Comparison of ENCODE assay signal across 17 cellular contexts in the genomic region with DNA sequence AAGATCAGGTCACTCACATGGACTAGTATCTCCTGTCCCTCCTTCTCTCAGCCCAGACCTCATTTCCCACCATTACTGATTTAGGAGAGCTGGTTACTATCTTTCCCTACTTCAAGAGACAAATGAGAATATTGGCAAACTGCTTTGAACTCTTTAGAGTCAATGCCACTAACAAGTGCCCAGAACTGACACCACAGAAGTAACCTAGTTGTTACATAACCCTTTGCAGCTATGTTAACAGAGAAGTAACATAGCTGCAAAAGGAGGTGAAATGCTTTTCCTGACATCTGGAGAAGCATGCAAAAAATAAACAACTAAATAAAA. TPM values are rescaled to one million over a fixed set of nuclear protein-coding genes. Genes with fewer than 3 reads are reported as not detected.
DNase-seq lines count a peak whose midpoint lies in the region; ATAC-seq and TF ChIP-seq lines count a peak whose summit lies in the region.
"Had no signal": no experiment of that assay in that cellular context is flagged by ENCODE, and none has a peak within 500 bp of the region (broad histone marks: within the 10 kb centered on the region; RNA-seq: fewer than 3 reads in every experiment).

No MANE protein-coding gene starts in this region.

- H3K27me3 ChIP-seq in transverse colon = no peaks in the 10 kb centered on the region
- H3K27me3 ChIP-seq in ovary = no peaks in the 10 kb centered on the region
- H3K27me3 ChIP-seq: adrenal gland had no signal

- H3K36me3 Mint-ChIP-seq in activated CD8-positive, alpha-beta memory T cell treated with anti-CD3 and anti-CD28 coated beads, Interleukin-2, amount 10 ng/mL, durations not matched to agents 7 days and 5 days = no peaks in the 10 kb centered on the region
- H3K36me3 Mint-ChIP-seq in activated CD8-positive, alpha-beta T cell treated with anti-CD3 and anti-CD28 coated beads for 36 hours (ENCODE audit: low read depth) = no peaks in the 10 kb centered on the region
- H3K36me3 Mint-ChIP-seq: memory B cell had no signal

- H3K9me3 ChIP-seq in transverse colon (no peaks in the 10 kb centered on the region), ovary (no peaks in the 10 kb centered on the region)
- H3K9me3 ChIP-seq: adrenal gland, Caco-2, thoracic aorta had no signal

- intact Hi-C loops in activated CD8-positive, alpha-beta T cell treated with anti-CD3 and anti-CD28 coated beads for 36 hours (cut with micrococcal nuclease) = no loop called here
- intact Hi-C loops in transverse colon (cut with DNase I; ENCODE audit: low total_unique reads) (no loop called here), ovary (cut with DNase I) (no loop called here)

- H3K9me3 Mint-ChIP-seq in activated CD8-positive, alpha-beta memory T cell treated with anti-CD3 and anti-CD28 coated beads, Interleukin-2, amount 10 ng/mL, durations not matched to agents 7 days and 5 days (ENCODE audit: low read depth) = no peaks in the 10 kb centered on the region
- H3K9me3 Mint-ChIP-seq in activated CD8-positive, alpha-beta T cell treated with anti-CD3 and anti-CD28 coated beads for 36 hours = no peaks in the 10 kb centered on the region
- H3K9me3 Mint-ChIP-seq: memory B cell had no signal

- in situ Hi-C loops in transverse colon (cut with MboI; ENCODE audit: low pct_ligation_motif_present in 1 of 4, low pct_unique_long_range_greater_than_20kb in 1 of 4, low sequenced_read_pairs in 3 of 4) = no loop called here

- peak overlapping the region; percentile 52 for H3K27ac Mint-ChIP-seq in activated CD8-positive, alpha-beta memory T cell treated with anti-CD3 and anti-CD28 coated beads, Interleukin-2, amount 10 ng/mL, durations not matched to agents 7 days and 5 days
- H3K27ac Mint-ChIP-seq in activated CD8-positive, alpha-beta T cell treated with anti-CD3 and anti-CD28 coated beads for 36 hours = peak overlapping the region; percentile 63
- H3K27ac Mint-ChIP-seq: memory B cell had no signal

- no peak for TF ChIP-seq POLR2A in transverse colon (IDR thresholded peaks at IDR 0.05)
- TF ChIP-seq POLR2A in ovary (IDR thresholded peaks at IDR 0.05) = no peak

- TF ChIP-seq EP300 in transverse colon (IDR thresholded peaks at IDR 0.05; ENCODE audit: low read depth) = no peak
- TF ChIP-seq EP300 in ovary (IDR thresholded peaks at IDR 0.05) = no peak

- no peak for TF ChIP-seq CTCF in activated CD8-positive, alpha-beta T cell treated with anti-CD3 and anti-CD28 coated beads for 36 hours (IDR thresholded peaks at IDR 0.05)
- TF ChIP-seq CTCF in transverse colon (IDR thresholded peaks at IDR 0.05) (no peak), ovary (IDR thresholded peaks at IDR 0.05) (no peak)

- H3K4me3 ChIP-seq in transverse colon (no peak overlapping the region), ovary (no peak overlapping the region)
- H3K4me3 ChIP-seq: adrenal gland, thoracic aorta had no signal

- peaks cover 13% of the 10 kb centered on the region for H3K4me1 Mint-ChIP-seq in activated CD8-positive, alpha-beta memory T cell treated with anti-CD3 and anti-CD28 coated beads, Interleukin-2, amount 10 ng/mL, durations not matched to agents 7 days and 5 days
- H3K4me1 Mint-ChIP-seq in activated CD8-positive, alpha-beta T cell treated with anti-CD3 and anti-CD28 coated beads for 36 hours (ENCODE audit: low read depth) = peaks cover 23% of the 10 kb centered on the region
- H3K4me1 Mint-ChIP-seq: memory B cell had no signal

- H3K27ac ChIP-seq in transverse colon = peak overlapping the region; percentile 76 to 79 (median 78)
- H3K27ac ChIP-seq in ovary = no peak overlapping the region
- H3K27ac ChIP-seq: thoracic aorta had no signal

- POLR2A ChIA-PET in activated CD8-positive, alpha-beta T cell treated with anti-CD3 and anti-CD28 coated beads for 36 hours (lab: Charles Lee) = no interaction called here

- no peak overlapping the region for H3K4me3 Mint-ChIP-seq in activated CD8-positive, alpha-beta memory T cell treated with anti-CD3 and anti-CD28 coated beads, Interleukin-2, amount 10 ng/mL, durations not matched to agents 7 days and 5 days
- H3K4me3 Mint-ChIP-seq in activated CD8-positive, alpha-beta T cell treated with anti-CD3 and anti-CD28 coated beads for 36 hours = no peak overlapping the region
- H3K4me3 Mint-ChIP-seq: memory B cell had no signal

- H3K4me1 ChIP-seq in transverse colon (peaks cover 14 to 31% (median 22%) of the 10 kb centered on the region in 4 donors), ovary (ENCODE audit: insufficient read depth) (no peaks in the 10 kb centered on the region)
- H3K4me1 ChIP-seq: Caco-2 had no signal

- ATAC-seq in activated CD8-positive, alpha-beta memory T cell treated with anti-CD3 and anti-CD28 coated beads, Interleukin-2, amount 10 ng/mL, durations not matched to agents 7 days and 5 days = no peak
- ATAC-seq in activated CD8-positive, alpha-beta T cell treated with anti-CD3 and anti-CD28 coated beads for 36 hours = peak; percentile 11
- ATAC-seq in left lobe of liver (peak; percentile 79), HG03280 (IDR thresholded peaks at IDR 0.05; ENCODE audit: unreplicated experiment) (no peak)
- ATAC-seq: sciatic nerve had no signal

- H3K36me3 ChIP-seq in transverse colon = no peaks in the 10 kb centered on the region
- H3K36me3 ChIP-seq in ovary = no peaks in the 10 kb centered on the region
- H3K36me3 ChIP-seq: adrenal gland, thoracic aorta had no signal

- DNase-seq in activated CD8-positive, alpha-beta memory T cell treated with anti-CD3 and anti-CD28 coated beads, Interleukin-2, amount 10 ng/mL, durations not matched to agents 7 days and 5 days = no peak
- no peak for DNase-seq in activated CD8-positive, alpha-beta memory T cell treated with anti-CD3 and anti-CD28 coated beads, Interleukin-2, amount 50 U/mL, for 4 hours
- DNase-seq in activated CD8-positive, alpha-beta T cell treated with anti-CD3 and anti-CD28 coated beads for 36 hours = no peak
- no peak for DNase-seq in left lobe of liver (ENCODE audit: low spot score)
- DNase-seq in transverse colon = no peak
- no peak for DNase-seq in HK-2 (ENCODE audit: unreplicated experiment)
- DNase-seq in ovary = no peak
- DNase-seq: Caco-2; cerebellar nuclear complex; NCI-H748 treated with DMSO at 0.1 percent for 48 hours; nucleus accumbens; stimulated activated CD8-positive, alpha-beta memory T cell treated with anti-CD3 and anti-CD28 coated beads, Interleukin-4, amount 100 ng/mL, for 48 hours had no signal

- peaks cover 3% of the 10 kb centered on the region for H3K27me3 Mint-ChIP-seq in activated CD8-positive, alpha-beta memory T cell treated with anti-CD3 and anti-CD28 coated beads, Interleukin-2, amount 10 ng/mL, durations not matched to agents 7 days and 5 days
- H3K27me3 Mint-ChIP-seq in activated CD8-positive, alpha-beta T cell treated with anti-CD3 and anti-CD28 coated beads for 36 hours = no peaks in the 10 kb centered on the region

- CTCF ChIA-PET in activated CD8-positive, alpha-beta memory T cell treated with anti-CD3 and anti-CD28 coated beads, Interleukin-2, amount 10 ng/mL, durations not matched to agents 7 days and 5 days (lab: Charles Lee) = no interaction called here
- CTCF ChIA-PET in activated CD8-positive, alpha-beta T cell treated with anti-CD3 and anti-CD28 coated beads for 36 hours (lab: Charles Lee) = no interaction called here

RNA-seq across cellular contexts. Expression of a gene that starts 30.0 kb away (rescaled TPM):
- total RNA-seq in activated CD8-positive, alpha-beta memory T cell treated with anti-CD3 and anti-CD28 coated beads, Interleukin-2, amount 10 ng/mL, durations not matched to agents 7 days and 5 days = not detected
- under 1 TPM; 0.25 to 0.38 TPM for total RNA-seq in activated CD8-positive, alpha-beta T cell treated with anti-CD3 and anti-CD28 coated beads for 36 hours
- total RNA-seq in left lobe of liver (5.0 TPM), transverse colon (10 to 100 TPM; 10.7 to 51.3 (median 33.7) TPM), ovary (1 to 10 TPM in 5 of 7 donors, under 1 TPM in 2; 0.08 to 8.7 (median 1.2) TPM)
- 1 to 10 TPM in 1 of 2 donors, under 1 TPM in 1; 0.36 to 1.4 TPM for polyA plus RNA-seq in ovary

Comparison
In these comparisons a context has a peak if more than half of its experiments do, and no peak if none do; other contexts are left out.
1. ATAC-seq: peak in activated CD8-positive, alpha-beta T cell treated with anti-CD3 and anti-CD28 coated beads for 36 hours (single experiment) and left lobe of liver (single experiment); none in activated CD8-positive, alpha-beta memory T cell treated with anti-CD3 and anti-CD28 coated beads, Interleukin-2, amount 10 ng/mL, durations not matched to agents 7 days and 5 days (single experiment) and HG03280 (single experiment).
2. H3K27ac ChIP-seq: peak in transverse colon (4 of 4); none in ovary (0 of 2).